16 cellular contexts compared by ENCODE assay signal in the genomic region with DNA sequence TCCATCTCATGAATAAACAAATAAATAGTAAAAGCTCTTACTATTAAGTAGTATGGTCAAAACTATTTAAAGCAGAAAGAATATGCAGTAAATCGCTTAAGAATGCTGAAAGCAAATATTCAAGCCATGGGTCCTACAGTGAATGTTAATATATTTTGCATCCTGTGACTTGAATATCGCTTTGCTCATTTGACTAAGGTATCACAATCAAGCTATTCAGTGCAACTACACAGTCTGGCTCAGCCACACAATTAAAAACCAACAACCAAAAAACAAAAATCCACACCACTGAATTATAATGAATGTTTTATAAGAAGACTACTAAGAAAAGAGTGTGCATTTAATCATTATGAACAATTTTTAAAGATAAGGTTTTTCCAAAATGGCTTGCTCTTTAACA. TPM values are rescaled to one million over a fixed set of nuclear protein-coding genes. Genes with fewer than 3 reads are reported as not detected.
A peak's percentile ranks its signal among the peaks of the same experiment; 100 is the strongest.
DNase-seq lines count a peak whose midpoint lies in the region; ATAC-seq and TF ChIP-seq lines count a peak whose summit lies in the region.
"Had no signal": no experiment of that assay in that cellular context is flagged by ENCODE, and none has a peak within 500 bp of the region (broad histone marks: within the 10 kb centered on the region; RNA-seq: fewer than 3 reads in every experiment).

No MANE protein-coding gene starts in this region.

- H3K4me3 ChIP-seq in esophagus squamous epithelium: no peak overlapping the region
- H3K4me3 ChIP-seq: Peyer's patch had no signal

- CTCF ChIA-PET in activated CD8-positive, alpha-beta memory T cell treated with anti-CD3 and anti-CD28 coated beads, Interleukin-2, amount 10 ng/mL, durations not matched to agents 7 days and 5 days (lab: Charles Lee): interaction anchor here (0.6 kb wide), 1 partner anchor 1747 kb away, joined by 3 read pairs; no protein-coding TSS in a partner anchor

- intact Hi-C loops in esophagus squamous epithelium (cut with DNase I): no loop called here

- H3K9me3 Mint-ChIP-seq in activated CD8-positive, alpha-beta memory T cell treated with anti-CD3 and anti-CD28 coated beads, Interleukin-2, amount 10 ng/mL, durations not matched to agents 7 days and 5 days (ENCODE audit: low read depth): no peaks in the 10 kb centered on the region
- no peaks in the 10 kb centered on the region for H3K9me3 Mint-ChIP-seq in stimulated activated effector memory CD8-positive, alpha-beta T cell treated with anti-CD3 and anti-CD28 coated beads, Interleukin-12 subunit alpha, Interleukin-12 subunit beta, amount 100 ng/mL, for 72 hours

- WGBS in esophagus squamous epithelium, 2 donors: 97% methylated on average over 2 of the region's 2 CpGs

- no peaks in the 10 kb centered on the region for H3K27me3 Mint-ChIP-seq in activated CD8-positive, alpha-beta memory T cell treated with anti-CD3 and anti-CD28 coated beads, Interleukin-2, amount 10 ng/mL, durations not matched to agents 7 days and 5 days

- H3K27ac ChIP-seq in cingulate gyrus (ENCODE audit: low read depth, low read length) (peak overlapping the region; percentile 65), esophagus squamous epithelium (no peak overlapping the region)
- H3K27ac ChIP-seq: Peyer's patch had no signal

- no peak for TF ChIP-seq CTCF in esophagus squamous epithelium (IDR thresholded peaks at IDR 0.05)

- peaks cover 10% of the 10 kb centered on the region for H3K4me1 Mint-ChIP-seq in activated CD8-positive, alpha-beta memory T cell treated with anti-CD3 and anti-CD28 coated beads, Interleukin-2, amount 10 ng/mL, durations not matched to agents 7 days and 5 days
- no peaks in the 10 kb centered on the region for H3K4me1 Mint-ChIP-seq in stimulated activated effector memory CD8-positive, alpha-beta T cell treated with anti-CD3 and anti-CD28 coated beads, Interleukin-12 subunit alpha, Interleukin-12 subunit beta, amount 100 ng/mL, for 72 hours

- peaks cover 7 to 99% (median 9%) of the 10 kb centered on the region in 3 donors for H3K36me3 ChIP-seq in esophagus squamous epithelium

- DNase-seq in activated CD8-positive, alpha-beta memory T cell treated with anti-CD3 and anti-CD28 coated beads, Interleukin-2, amount 10 ng/mL, durations not matched to agents 7 days and 5 days: no peak
- DNase-seq in activated CD8-positive, alpha-beta memory T cell treated with anti-CD3 and anti-CD28 coated beads, Interleukin-2, amount 50 U/mL, for 48 hours: no peak
- DNase-seq in NCI-H526 treated with DMSO at 0.1 percent for 48 hours (lab: John Stamatoyannopoulos, UW) (peak; percentile 96), DMS79 (lab: John Stamatoyannopoulos, UW) (no peak), esophagus squamous epithelium (lab: John Stamatoyannopoulos, UW) (no peak)
- DNase-seq in stimulated activated effector memory CD8-positive, alpha-beta T cell treated with anti-CD3 and anti-CD28 coated beads, Interleukin-12 subunit alpha, Interleukin-12 subunit beta, amount 100 ng/mL, for 72 hours (ENCODE audit: low spot score in 2 of 2): no peak
- no peak for DNase-seq in NK-92 treated with Interleukin-12 subunit alpha and Interleukin-12 subunit beta, amount 100 ng/mL, for 24 hours (lab: John Stamatoyannopoulos, UW)
- DNase-seq: 8988T, KG1, NCI-H146, NCI-H2081 treated with DMSO at 0.1 percent for 48 hours, NCI-H510A had no signal

- TF ChIP-seq POLR2A in esophagus squamous epithelium (IDR thresholded peaks at IDR 0.05): no peak

- no peak overlapping the region for H3K4me3 Mint-ChIP-seq in activated CD8-positive, alpha-beta memory T cell treated with anti-CD3 and anti-CD28 coated beads, Interleukin-2, amount 10 ng/mL, durations not matched to agents 7 days and 5 days
- no peak overlapping the region for H3K4me3 Mint-ChIP-seq in stimulated activated effector memory CD8-positive, alpha-beta T cell treated with anti-CD3 and anti-CD28 coated beads, Interleukin-12 subunit alpha, Interleukin-12 subunit beta, amount 100 ng/mL, for 72 hours

- no peaks in the 10 kb centered on the region for H3K27me3 ChIP-seq in esophagus squamous epithelium
- H3K27me3 ChIP-seq: Peyer's patch had no signal

- H3K9me3 ChIP-seq in esophagus squamous epithelium: no peaks in the 10 kb centered on the region
- H3K9me3 ChIP-seq: Peyer's patch had no signal

- peak overlapping the region; percentile 72 for H3K27ac Mint-ChIP-seq in activated CD8-positive, alpha-beta memory T cell treated with anti-CD3 and anti-CD28 coated beads, Interleukin-2, amount 10 ng/mL, durations not matched to agents 7 days and 5 days
- H3K27ac Mint-ChIP-seq in stimulated activated effector memory CD8-positive, alpha-beta T cell treated with anti-CD3 and anti-CD28 coated beads, Interleukin-12 subunit alpha, Interleukin-12 subunit beta, amount 100 ng/mL, for 72 hours: peak overlapping the region; percentile 58

- peaks cover 18% of the 10 kb centered on the region for H3K36me3 Mint-ChIP-seq in activated CD8-positive, alpha-beta memory T cell treated with anti-CD3 and anti-CD28 coated beads, Interleukin-2, amount 10 ng/mL, durations not matched to agents 7 days and 5 days
- H3K36me3 Mint-ChIP-seq in stimulated activated effector memory CD8-positive, alpha-beta T cell treated with anti-CD3 and anti-CD28 coated beads, Interleukin-12 subunit alpha, Interleukin-12 subunit beta, amount 100 ng/mL, for 72 hours: peaks cover 95% of the 10 kb centered on the region

- peaks cover 0 to 5% (median 0%) of the 10 kb centered on the region in 3 donors for H3K4me1 ChIP-seq in esophagus squamous epithelium
- H3K4me1 ChIP-seq: Peyer's patch had no signal

- ATAC-seq in activated CD8-positive, alpha-beta memory T cell treated with anti-CD3 and anti-CD28 coated beads, Interleukin-2, amount 10 ng/mL, durations not matched to agents 7 days and 5 days: no peak
- no peak for ATAC-seq in stimulated activated effector memory CD8-positive, alpha-beta T cell treated with anti-CD3 and anti-CD28 coated beads, Interleukin-12 subunit alpha, Interleukin-12 subunit beta, amount 100 ng/mL, for 72 hours
- ATAC-seq: HepG2, Right ventricle myocardium inferior had no signal

RNA-seq across cellular contexts. Expression of gene RAB6A, which starts 45.3 kb away (rescaled TPM):
- total RNA-seq in activated CD8-positive, alpha-beta memory T cell treated with anti-CD3 and anti-CD28 coated beads, Interleukin-2, amount 10 ng/mL, durations not matched to agents 7 days and 5 days: 10 to 100 TPM; 85.3 to 94.2 TPM
- 100 to 1,000 TPM; 115 to 234 (median 161) TPM for total RNA-seq in esophagus squamous epithelium
